Comparison of ENCODE assay signal across 10 cellular contexts in the genomic region with DNA sequence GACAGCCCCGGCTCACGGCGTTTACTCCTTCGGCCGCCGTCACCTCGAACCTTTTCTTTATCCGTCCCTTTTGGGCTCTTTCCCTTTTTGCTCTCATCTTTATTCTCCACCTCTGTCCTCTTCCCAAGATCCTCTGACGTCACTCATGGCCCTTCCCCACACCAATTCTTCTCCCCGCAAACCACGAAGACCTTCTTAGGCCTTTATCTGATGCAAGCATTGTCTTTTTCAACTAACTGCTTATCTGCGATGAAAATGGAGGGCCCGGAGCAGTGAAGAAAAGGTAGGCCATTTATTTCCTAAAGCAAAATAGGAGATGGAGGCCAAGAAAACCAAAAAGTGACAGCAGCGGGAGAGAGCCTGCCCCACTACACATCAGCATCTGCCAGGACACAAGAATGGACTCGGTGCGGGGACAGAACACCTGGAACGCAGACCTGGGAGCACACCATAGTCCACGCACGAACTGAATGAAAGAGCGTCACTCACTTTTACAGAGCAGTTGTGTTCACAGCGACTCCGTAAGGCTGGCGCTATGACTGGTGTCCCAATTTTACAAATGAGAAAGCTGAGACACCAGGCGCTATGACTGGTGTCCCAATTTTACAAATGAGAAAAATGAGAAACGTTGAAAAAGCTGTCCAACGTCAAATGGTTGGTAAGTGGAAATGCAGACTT. TPM values are rescaled to one million over a fixed set of nuclear protein-coding genes. Genes with fewer than 3 reads are reported as not detected.
DNase-seq lines count a peak whose midpoint lies in the region; ATAC-seq and TF ChIP-seq lines count a peak whose summit lies in the region.
"Had no signal": no experiment of that assay in that cellular context is flagged by ENCODE, and none has a peak within 500 bp of the region (broad histone marks: within the 10 kb centered on the region; RNA-seq: fewer than 3 reads in every experiment).

No MANE protein-coding gene starts in this region.

- H3K9me3 Mint-ChIP-seq in CD14-positive monocyte (peaks cover 2 to 20% (median 7%) of the 10 kb centered on the region in 7 donors), osteocyte (ENCODE audit: unreplicated experiment) (no peaks in the 10 kb centered on the region), Calu3 (ENCODE audit: low read depth, unreplicated experiment) (no peaks in the 10 kb centered on the region)

- H3K4me1 Mint-ChIP-seq in CD14-positive monocyte = peaks cover 9% of the 10 kb centered on the region
- H3K4me1 Mint-ChIP-seq in T-helper 17 cell = peaks cover 10% of the 10 kb centered on the region
- peaks cover 10% of the 10 kb centered on the region for H3K4me1 Mint-ChIP-seq in osteocyte (ENCODE audit: unreplicated experiment)
- no peaks in the 10 kb centered on the region for H3K4me1 Mint-ChIP-seq in Calu3 (ENCODE audit: low read depth, unreplicated experiment)

- intact Hi-C loops in CD14-positive monocyte (cut with micrococcal nuclease) (no loop called here), Calu3 (cut with micrococcal nuclease; ENCODE audit: unreplicated experiment) (no loop called here)

- H3K36me3 Mint-ChIP-seq in CD14-positive monocyte (no peaks in the 10 kb centered on the region), T-helper 17 cell (ENCODE audit: low read depth) (no peaks in the 10 kb centered on the region), osteocyte (ENCODE audit: unreplicated experiment) (no peaks in the 10 kb centered on the region), Calu3 (ENCODE audit: insufficient read depth, unreplicated experiment) (no peaks in the 10 kb centered on the region)

- peak overlapping the region in 2 of 7 donors; percentile 1 to 59 for H3K27ac Mint-ChIP-seq in CD14-positive monocyte
- peak overlapping the region; percentile 82 for H3K27ac Mint-ChIP-seq in T-helper 17 cell
- H3K27ac Mint-ChIP-seq in osteocyte (ENCODE audit: unreplicated experiment) = no peak overlapping the region
- no peak overlapping the region for H3K27ac Mint-ChIP-seq in Calu3 (ENCODE audit: unreplicated experiment)

- DNase-seq in CD14-positive monocyte (ENCODE audit: low spot score) = no peak
- no peak for DNase-seq in T-helper 17 cell
- DNase-seq in fibroblast of villous mesenchyme (ENCODE audit: low read depth) = peak; percentile 30
- no peak for DNase-seq in osteocyte (ENCODE audit: extremely low spot score, unreplicated experiment)
- DNase-seq in Calu3 = no peak
- DNase-seq in GM10248 (ENCODE audit: extremely low spot score) = no peak
- DNase-seq: activated gamma-delta T cell had no signal

- no peak for TF ChIP-seq CTCF in CD14-positive monocyte (IDR thresholded peaks at IDR 0.05)
- TF ChIP-seq CTCF in fibroblast of villous mesenchyme (IDR thresholded peaks at IDR 0.05; ENCODE audit: insufficient read depth, low read depth, low read length) = no peak
- no peak for TF ChIP-seq CTCF in osteocyte (IDR thresholded peaks at IDR 0.05)
- no peak for TF ChIP-seq CTCF in Calu3 (IDR thresholded peaks at IDR 0.05; ENCODE audit: unreplicated experiment)
- TF ChIP-seq CTCF in GM10248 (IDR thresholded peaks at IDR 0.05; ENCODE audit: control extremely low read depth, extremely low read depth, low read depth, missing control alignments) = no peak

- CTCF ChIA-PET in Calu3 (lab: Charles Lee) (no interaction called here), GM10248 (lab: Yijun Ruan, JAX) (no interaction called here)

- H3K9me3 ChIP-seq in T-helper 17 cell (ENCODE audit: control insufficient read depth, low read length, poor library complexity, severe bottlenecking) = no peaks in the 10 kb centered on the region

- BruUV-seq in Calu3 (replicated peaks; lab: Mats Ljungman, UMichigan) = no TSS peak

- peaks cover 25 to 42% (median 25%) of the 10 kb centered on the region in 3 donors for H3K27me3 Mint-ChIP-seq in CD14-positive monocyte (ENCODE audit: low read depth in 3 of 3)
- peaks cover 38% of the 10 kb centered on the region for H3K27me3 Mint-ChIP-seq in T-helper 17 cell
- H3K27me3 Mint-ChIP-seq in osteocyte (ENCODE audit: unreplicated experiment) = peaks cover 19% of the 10 kb centered on the region
- peaks cover 28% of the 10 kb centered on the region for H3K27me3 Mint-ChIP-seq in Calu3 (ENCODE audit: unreplicated experiment)

- H3K4me3 Mint-ChIP-seq in CD14-positive monocyte (peak overlapping the region; percentile 62 to 90), T-helper 17 cell (peak overlapping the region; percentile 69), osteocyte (ENCODE audit: unreplicated experiment) (peak overlapping the region; percentile 42), Calu3 (ENCODE audit: low read depth, unreplicated experiment) (no peak overlapping the region)

- ATAC-seq in T-helper 17 cell (peak; percentile 34), HG02588 (IDR thresholded peaks at IDR 0.05; ENCODE audit: unreplicated experiment) (no peak), esophagus mucosa (no peak)
- ATAC-seq: Panc1 had no signal

- POLR2A ChIA-PET in GM10248 (lab: Yijun Ruan, JAX) = no interaction called here

- peak overlapping the region; percentile 44 for H3K4me3 ChIP-seq in fibroblast of villous mesenchyme (ENCODE audit: low read depth, low read length)

RNA-seq across cellular contexts. Expression of gene ZNF777, which starts 45.3 kb away (rescaled TPM):
- polyA plus RNA-seq in CD14-positive monocyte = under 1 TPM; 0.13 to 0.25 TPM
- total RNA-seq in T-helper 17 cell = 10 to 100 TPM; 12.7 to 16.5 TPM
- total RNA-seq in fibroblast of villous mesenchyme = 6.0 and 7.7 TPM in 2 replicates
- 16.3 and 17.1 TPM in 2 replicates for total RNA-seq in osteocyte
- total RNA-seq in Calu3 (2022) = 12.3 and 14.9 TPM in 2 replicates
- total RNA-seq in esophagus mucosa = 7.2 TPM
